ENCODE assay signal across 32 cellular contexts in the genomic region with DNA sequence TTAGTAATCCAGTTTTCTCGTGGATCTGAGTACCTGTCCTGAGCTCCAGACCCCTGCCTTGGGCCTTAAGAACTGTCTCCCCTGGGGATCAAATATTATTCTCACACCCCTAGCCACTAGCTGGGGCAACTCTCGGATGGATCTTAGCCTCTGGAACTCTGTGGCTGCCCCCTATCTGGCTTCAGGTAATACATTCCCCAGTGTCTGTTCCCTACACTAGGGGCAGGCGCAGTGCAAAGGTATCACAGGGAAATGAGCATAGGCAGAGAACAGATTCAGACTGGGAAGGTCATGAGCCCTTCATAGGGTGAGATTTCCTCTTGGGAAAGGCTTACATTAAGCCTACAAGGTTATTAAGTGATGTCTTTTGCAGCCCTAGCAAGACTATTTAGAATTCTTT. TPM values are rescaled to one million over a fixed set of nuclear protein-coding genes. Genes with fewer than 3 reads are reported as not detected.
"Had no signal": no experiment of that assay in that cellular context is flagged by ENCODE, and none has a peak within 500 bp of the region (broad histone marks: within the 10 kb centered on the region; RNA-seq: fewer than 3 reads in every experiment).

No MANE protein-coding gene starts in this region.

- H3K4me3 Mint-ChIP-seq: activated CD8-positive, alpha-beta T cell treated with anti-CD3 and anti-CD28 coated beads for 36 hours; activated naive CD8-positive, alpha-beta T cell; activated T-cell treated with anti-CD3 and anti-CD28 coated beads, Interleukin-2, amount 50 U/mL, for 4 hours; activated T-helper 17 cell treated with anti-CD3 and anti-CD28 coated beads, Interleukin-2, amount 50 U/mL, for 72 hours; central memory CD8-positive, alpha-beta T cell; effector memory CD8-positive, alpha-beta T cell had no signal

- H3K36me3 Mint-ChIP-seq: activated naive CD8-positive, alpha-beta T cell had no signal

- H3K27ac Mint-ChIP-seq: activated CD8-positive, alpha-beta T cell treated with anti-CD3 and anti-CD28 coated beads for 36 hours; activated naive CD8-positive, alpha-beta T cell; activated T-helper 17 cell treated with anti-CD3 and anti-CD28 coated beads, Interleukin-2, amount 50 U/mL, for 72 hours; effector memory CD8-positive, alpha-beta T cell had no signal

- H3K4me1 Mint-ChIP-seq: activated T-helper 17 cell treated with anti-CD3 and anti-CD28 coated beads, Interleukin-2, amount 50 U/mL, for 72 hours; central memory CD8-positive, alpha-beta T cell had no signal

- H3K4me1 ChIP-seq: gastroesophageal sphincter had no signal

- H3K27me3 ChIP-seq: brain microvascular endothelial cell had no signal

- H3K36me3 ChIP-seq: brain microvascular endothelial cell, esophagus squamous epithelium, gastroesophageal sphincter, heart right ventricle had no signal

- H3K9me3 ChIP-seq: esophagus squamous epithelium had no signal

- H3K9me3 Mint-ChIP-seq: activated CD8-positive, alpha-beta T cell treated with anti-CD3 and anti-CD28 coated beads for 36 hours; activated T-cell treated with anti-CD3 and anti-CD28 coated beads, Interleukin-2, amount 50 U/mL, for 4 hours; activated T-helper 17 cell treated with anti-CD3 and anti-CD28 coated beads, Interleukin-2, amount 50 U/mL, for 72 hours; central memory CD8-positive, alpha-beta T cell; effector memory CD8-positive, alpha-beta T cell had no signal

- DNase-seq: activated CD4-positive, alpha-beta T cell treated with anti-CD3 and anti-CD28 coated beads for 48 hours; activated CD4-positive, alpha-beta T cell treated with anti-CD3 and anti-CD28 coated beads, Interleukin-2, amount 50 U/mL, for 1 hour; activated CD4-positive, alpha-beta T cell treated with anti-CD3 and anti-CD28 coated beads, Interleukin-2, amount 50 U/mL, for 48 hours; activated CD8-positive, alpha-beta memory T cell treated with anti-CD3 and anti-CD28 coated beads for 24 hours; activated CD8-positive, alpha-beta T cell treated with anti-CD3 and anti-CD28 coated beads for 36 hours; activated effector memory CD4-positive, alpha-beta T cell treated with Interleukin-2 at 50 U/mL for 16 hours; activated gamma-delta T cell treated with Interleukin-2 at 50 U/mL for 16 hours; activated naive CD4-positive, alpha-beta T cell treated with anti-CD3 and anti-CD28 coated beads, Interleukin-2, amount 50 U/mL, for 16 hours; activated naive CD4-positive, alpha-beta T cell treated with Interleukin-2 at 50 U/mL for 16 hours; activated T-cell treated with anti-CD3 and anti-CD28 coated beads, Interleukin-2, amount 50 U/mL, for 4 hours; amniotic stem cell; anterior cingulate cortex; brain microvascular endothelial cell; cortex of kidney; dermis blood vessel endothelial cell; effector CD4-positive, alpha-beta T cell; effector memory CD8-positive, alpha-beta T cell; esophagus squamous epithelium; foreskin melanocyte; heart right ventricle; T-helper 2 cell had no signal

- H3K4me3 ChIP-seq: esophagus squamous epithelium, gastroesophageal sphincter, heart right ventricle had no signal

- H3K27ac ChIP-seq: brain microvascular endothelial cell, epithelial cell of prostate, esophagus squamous epithelium, gastroesophageal sphincter, heart right ventricle had no signal

- ATAC-seq: activated CD8-positive, alpha-beta T cell treated with anti-CD3 and anti-CD28 coated beads for 36 hours; activated T-cell treated with anti-CD3 and anti-CD28 coated beads, Interleukin-2, amount 50 U/mL, for 4 hours; activated T-helper 17 cell treated with anti-CD3 and anti-CD28 coated beads, Interleukin-2, amount 50 U/mL, for 72 hours; effector memory CD8-positive, alpha-beta T cell; gastroesophageal sphincter; heart right ventricle had no signal

- FAIRE-seq: astrocyte, bronchial epithelial cell, endometrium, endothelial cell of umbilical vein had no signal

RNA-seq across cellular contexts. Expression of gene SIX2, which starts 11.2 kb away (rescaled TPM):
- total RNA-seq: activated CD8-positive, alpha-beta T cell treated with anti-CD3 and anti-CD28 coated beads for 36 hours; activated T-cell treated with anti-CD3 and anti-CD28 coated beads, Interleukin-2, amount 50 U/mL, for 4 hours; activated T-helper 17 cell treated with anti-CD3 and anti-CD28 coated beads, Interleukin-2, amount 50 U/mL, for 72 hours; dermis blood vessel endothelial cell; fibroblast of lung; T-helper 1 cell treated with Interleukin-12 subunit alpha and Interleukin-12 subunit beta and Interleukin-4 antibody, amounts not matched to agents 30 ng/mL and 1 ng/mL, for 36 hours had no signal
